ENCODE assay signal across 10 cellular contexts in genomic region chr2:189442468-189442867, GRCh38. TPM values are rescaled to one million over a fixed set of nuclear protein-coding genes. Genes with fewer than 3 reads are reported as not detected.
DNase-seq lines count a peak whose midpoint lies in the region; ATAC-seq, FAIRE-seq and TF ChIP-seq lines count a peak whose summit lies in the region.
"Had no signal": no experiment of that assay in that cellular context is flagged by ENCODE, and none has a peak within 500 bp of the region (broad histone marks: within the 10 kb centered on the region; RNA-seq: fewer than 3 reads in every experiment).

No MANE protein-coding gene starts in this region.

- POLR2A ChIA-PET in BJ (lab: Charles Lee) (no interaction called here), HCT116 (lab: Charles Lee) (no interaction called here)
- POLR2A ChIA-PET in activated naive CD8-positive, alpha-beta T cell treated with anti-CD3 and anti-CD28 coated beads, Interleukin-2, amount 10 ng/mL, durations not matched to agents 7 days and 5 days (lab: Charles Lee) = interaction anchor here (0.8 to 2.3 kb wide), 4 partner anchors 9 to 320 kb away, joined by 3 to 6 read pairs (median 4); partner anchors contain the start of gene OSGEPL1

- H3K36me3 Mint-ChIP-seq in activated naive CD8-positive, alpha-beta T cell treated with anti-CD3 and anti-CD28 coated beads, Interleukin-2, amount 10 ng/mL, durations not matched to agents 7 days and 5 days = peaks cover 17% of the 10 kb centered on the region
- H3K36me3 Mint-ChIP-seq in immature natural killer cell = no peaks in the 10 kb centered on the region
- no peaks in the 10 kb centered on the region for H3K36me3 Mint-ChIP-seq in natural killer cell treated with Interleukin-12 subunit alpha and Interleukin-12 subunit beta and Interleukin-15 and Interleukin-18, amount 100 ng/mL, for 72 hours

- peak overlapping the region; percentile 96 for H3K9ac ChIP-seq in HCT116 (ENCODE audit: low read length)

- no peak for DNase-seq in BJ (ENCODE audit: low read depth)
- DNase-seq in HCT116 (ENCODE audit: low read depth, low spot score) = no peak
- DNase-seq in activated naive CD8-positive, alpha-beta T cell treated with anti-CD3 and anti-CD28 coated beads, Interleukin-2, amount 10 ng/mL, durations not matched to agents 7 days and 5 days = no peak
- no peak for DNase-seq in immature natural killer cell
- DNase-seq in DMS114 treated with DMSO at 0.1 percent for 48 hours (lab: John Stamatoyannopoulos, UW; ENCODE audit: unreplicated experiment) = no peak
- no peak for DNase-seq in H54 (ENCODE audit: insufficient read length, low spot score)
- no peak for DNase-seq in COR-L47 (lab: John Stamatoyannopoulos, UW)
- DNase-seq in natural killer cell treated with Interleukin-12 subunit alpha and Interleukin-12 subunit beta and Interleukin-15 and Interleukin-18, amount 100 ng/mL, for 72 hours (ENCODE audit: low spot score) = no peak

- no peak for TF ChIP-seq POLR2A in HCT116 (IDR thresholded peaks at IDR 0.05; ENCODE audit: borderline replicate concordance, extremely low read depth, insufficient read depth, insufficient read length)
- no peak for TF ChIP-seq POLR2A in H54 (IDR thresholded peaks at IDR 0.05; ENCODE audit: low read depth, low read length)

- peaks cover 0 to 13% of the 10 kb centered on the region in 2 experiments; a peak in 3 of 4 replicates for H3K4me1 ChIP-seq in HCT116 (ENCODE audit: control insufficient read depth in 1 of 2, insufficient read depth in 2 of 2, low read length in 2 of 2)

- peaks cover 63% of the 10 kb centered on the region for H3K79me2 ChIP-seq in HCT116 (ENCODE audit: insufficient read depth, low read length)

- RAD21 ChIA-PET in HCT116 (lab: Charles Lee; ENCODE audit: low non-redundant PET in 1 of 2, low total read pairs in 2 of 2, uncharacterized antibody in 2 of 2, unreplicated experiment in 2 of 2) = no interaction called here

- no peaks in the 10 kb centered on the region for H3K9me2 ChIP-seq in HCT116 (ENCODE audit: insufficient read depth)

- no peaks in the 10 kb centered on the region for H3K9me3 ChIP-seq in HCT116 (ENCODE audit: control insufficient read depth in 1 of 2, insufficient read depth in 1 of 2, low read depth in 1 of 2, low read length in 2 of 2)

- peaks cover 22% of the 10 kb centered on the region for H3K4me1 Mint-ChIP-seq in activated naive CD8-positive, alpha-beta T cell treated with anti-CD3 and anti-CD28 coated beads, Interleukin-2, amount 10 ng/mL, durations not matched to agents 7 days and 5 days
- peaks cover 21 to 26% of the 10 kb centered on the region in 2 donors for H3K4me1 Mint-ChIP-seq in immature natural killer cell
- peaks cover 9 to 12% of the 10 kb centered on the region in 2 donors for H3K4me1 Mint-ChIP-seq in natural killer cell treated with Interleukin-12 subunit alpha and Interleukin-12 subunit beta and Interleukin-15 and Interleukin-18, amount 100 ng/mL, for 72 hours (ENCODE audit: low read depth in 2 of 2)

- H2AFZ ChIP-seq in HCT116 (ENCODE audit: low read depth, low read length, poor library complexity, severe bottlenecking) = no peak overlapping the region

- no TSS peak for BruUV-seq in HCT116 (replicated peaks; lab: Mats Ljungman, UMichigan)

- H3K27ac ChIP-seq in HCT116 (ENCODE audit: low read depth, low read length) = no peak overlapping the region

- no peaks in the 10 kb centered on the region for H3K27me3 Mint-ChIP-seq in activated naive CD8-positive, alpha-beta T cell treated with anti-CD3 and anti-CD28 coated beads, Interleukin-2, amount 10 ng/mL, durations not matched to agents 7 days and 5 days
- H3K27me3 Mint-ChIP-seq in immature natural killer cell (ENCODE audit: low read depth in 3 of 3) = peaks cover 0 to 8% (median 1%) of the 10 kb centered on the region in 3 donors
- peaks cover 0 to 2% of the 10 kb centered on the region in 2 donors for H3K27me3 Mint-ChIP-seq in natural killer cell treated with Interleukin-12 subunit alpha and Interleukin-12 subunit beta and Interleukin-15 and Interleukin-18, amount 100 ng/mL, for 72 hours

- H3K27me3 ChIP-seq in BJ (ENCODE audit: control insufficient read depth, insufficient read depth, low read length) (no peaks in the 10 kb centered on the region), HCT116 (ENCODE audit: insufficient read depth, low read length) (no peaks in the 10 kb centered on the region)

- H3K4me3 ChIP-seq in BJ (ENCODE audit: low read depth, low read length) (peak overlapping the region; percentile 84; the same call in 1 of the 2 replicates), HCT116 (replicated peaks in 1 of 2; ENCODE audit: low read depth in 1 of 2, low read length in 2 of 2) (peak overlapping the region; percentile 85 to 92)

- no peak for TF ChIP-seq CTCF in BJ (IDR thresholded peaks at IDR 0.05; ENCODE audit: insufficient read depth, low read depth, low read length)
- TF ChIP-seq CTCF in HCT116 (IDR thresholded peaks at IDR 0.05 in 2 of 3, conservative IDR thresholded peaks at IDR 0.05 in 1 of 3; ENCODE audit: borderline replicate concordance in 1 of 3, insufficient read depth in 1 of 3, low read depth in 2 of 3, low read length in 2 of 3) = no peak

- no peaks in the 10 kb centered on the region; the same call in 1 of the 2 replicates for H3K36me3 ChIP-seq in BJ (ENCODE audit: control insufficient read depth, insufficient read depth, low read length)
- H3K36me3 ChIP-seq in HCT116 (ENCODE audit: control insufficient read depth in 1 of 2, insufficient read depth in 2 of 2, low read length in 2 of 2) = peaks cover 0 to 22% of the 10 kb centered on the region in 2 experiments; a peak in 2 of 4 replicates

- H3K27ac Mint-ChIP-seq in activated naive CD8-positive, alpha-beta T cell treated with anti-CD3 and anti-CD28 coated beads, Interleukin-2, amount 10 ng/mL, durations not matched to agents 7 days and 5 days = peak overlapping the region; percentile 56
- peak overlapping the region in 1 of 6 donors; percentile 98 for H3K27ac Mint-ChIP-seq in immature natural killer cell
- peak overlapping the region in 1 of 2 donors; percentile 92 for H3K27ac Mint-ChIP-seq in natural killer cell treated with Interleukin-12 subunit alpha and Interleukin-12 subunit beta and Interleukin-15 and Interleukin-18, amount 100 ng/mL, for 72 hours

- no peak overlapping the region for H3K4me3 Mint-ChIP-seq in activated naive CD8-positive, alpha-beta T cell treated with anti-CD3 and anti-CD28 coated beads, Interleukin-2, amount 10 ng/mL, durations not matched to agents 7 days and 5 days
- peak overlapping the region in 4 of 5 donors; percentile 6 to 100 (median 60) for H3K4me3 Mint-ChIP-seq in immature natural killer cell
- no peak overlapping the region for H3K4me3 Mint-ChIP-seq in natural killer cell treated with Interleukin-12 subunit alpha and Interleukin-12 subunit beta and Interleukin-15 and Interleukin-18, amount 100 ng/mL, for 72 hours

- CTCF ChIA-PET in BJ (lab: Yijun Ruan, JAX) (interaction anchor here (0.7 kb wide), 1 partner anchor 218 kb away, joined by 3 read pairs; no protein-coding TSS in a partner anchor), HCT116 (lab: Charles Lee) (no interaction called here)

- no peak for TF ChIP-seq RAD21 in HCT116 (IDR thresholded peaks at IDR 0.05; ENCODE audit: low read depth)

- intact Hi-C loops in HCT116 (cut with micrococcal nuclease) = no loop called here

- no peaks in the 10 kb centered on the region for H3K9me3 Mint-ChIP-seq in activated naive CD8-positive, alpha-beta T cell treated with anti-CD3 and anti-CD28 coated beads, Interleukin-2, amount 10 ng/mL, durations not matched to agents 7 days and 5 days
- no peaks in the 10 kb centered on the region for H3K9me3 Mint-ChIP-seq in immature natural killer cell
- H3K9me3 Mint-ChIP-seq in natural killer cell treated with Interleukin-12 subunit alpha and Interleukin-12 subunit beta and Interleukin-15 and Interleukin-18, amount 100 ng/mL, for 72 hours = no peaks in the 10 kb centered on the region

- FAIRE-seq in H54 (lab: Jason Lieb, UNC) = no peak
- FAIRE-seq: islet of Langerhans, TTC549 had no signal

- ATAC-seq in HCT116 = no peak
- ATAC-seq in activated naive CD8-positive, alpha-beta T cell treated with anti-CD3 and anti-CD28 coated beads, Interleukin-2, amount 10 ng/mL, durations not matched to agents 7 days and 5 days (ENCODE audit: low read depth) = no peak
- no peak for ATAC-seq in natural killer cell treated with Interleukin-12 subunit alpha and Interleukin-12 subunit beta and Interleukin-15 and Interleukin-18, amount 100 ng/mL, for 72 hours

- peaks cover 24% of the 10 kb centered on the region; the same call in 1 of the 2 replicates for H4K20me1 ChIP-seq in HCT116 (ENCODE audit: insufficient read depth)

- H3K4me2 ChIP-seq in HCT116 (ENCODE audit: low read length) = peak overlapping the region; percentile 68

TF ChIP-seq in HCT116, 20 proteins besides CTCF, POLR2A, EP300 and RAD21:
- TF ChIP-seq ATF3 (IDR thresholded peaks at IDR 0.05) (no peak), EZH2 (IDR thresholded peaks at IDR 0.05) (no peak)

RNA-seq across cellular contexts. Expression of gene WDR75, which starts 1.2 kb away (rescaled TPM):
- polyA plus RNA-seq in BJ (2011; rRNA removed) (30.7 and 50.9 TPM in 2 replicates), immature natural killer cell (10 to 100 TPM in 1 of 3 donors, 1 to 10 TPM in 2; 2.2 to 12.5 (median 8.1) TPM)
- polyA minus RNA-seq in BJ (2011; rRNA and poly(A)+ RNA removed) = 14.2 and 40.2 TPM in 2 replicates
- total RNA-seq in HCT116 (2021; ENCODE audit: unreplicated experiment) = 70.2 TPM
- polyA plus RNA-seq in HCT116 (2012) = 28.4 and 38.6 TPM in 2 replicates
- 10 to 100 TPM; 51.6 to 55.5 TPM for total RNA-seq in activated naive CD8-positive, alpha-beta T cell treated with anti-CD3 and anti-CD28 coated beads, Interleukin-2, amount 10 ng/mL, durations not matched to agents 7 days and 5 days
- 10 to 100 TPM; 45.1 to 55.6 TPM for total RNA-seq in natural killer cell treated with Interleukin-12 subunit alpha and Interleukin-12 subunit beta and Interleukin-15 and Interleukin-18, amount 100 ng/mL, for 72 hours

Comparison
In these comparisons a context has a peak if more than half of its experiments do, and no peak if none do; other contexts are left out.
1. H3K4me3 Mint-ChIP-seq: peak in immature natural killer cell (4 of 5); none in activated naive CD8-positive, alpha-beta T cell treated with anti-CD3 and anti-CD28 coated beads, Interleukin-2, amount 10 ng/mL, durations not matched to agents 7 days and 5 days (single experiment) and natural killer cell treated with Interleukin-12 subunit alpha and Interleukin-12 subunit beta and Interleukin-15 and Interleukin-18, amount 100 ng/mL, for 72 hours (single experiment).